Comparison of ENCODE assay signal across 3 cellular contexts in the genomic region with DNA sequence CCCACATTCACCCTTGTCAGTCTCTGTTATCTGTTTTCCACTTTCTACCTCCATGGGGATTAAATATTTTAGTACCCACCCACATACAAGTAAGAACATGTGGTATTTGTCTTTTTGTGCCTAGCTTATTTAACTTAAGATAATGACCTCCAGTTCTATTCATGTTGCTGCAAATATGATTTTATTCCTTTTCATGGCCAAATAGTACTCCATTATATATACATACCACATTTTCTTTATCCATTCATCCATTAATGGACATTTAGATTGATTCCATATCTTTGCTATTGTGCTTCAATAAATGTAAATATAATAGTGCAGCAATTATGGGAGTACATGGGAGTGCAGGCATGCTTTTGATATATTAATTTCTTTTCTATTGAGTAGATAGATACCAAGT.
"Had no signal": no experiment of that assay in that cellular context is flagged by ENCODE, and none has a peak within 500 bp of the region (broad histone marks: within the 10 kb centered on the region; RNA-seq: fewer than 3 reads in every experiment).

No MANE protein-coding gene starts in this region.

- ATAC-seq: GM12878 had no signal

- H3K4me3 ChIP-seq: GM12878 had no signal

- DNase-seq: GDM1, GF-D8 had no signal
